8 cellular contexts compared by ENCODE assay signal in genomic region chr10:32446701-32447406, GRCh38. TPM values are rescaled to one million over a fixed set of nuclear protein-coding genes. Genes with fewer than 3 reads are reported as not detected.
DNase-seq lines count a peak whose midpoint lies in the region; ATAC-seq, FAIRE-seq and TF ChIP-seq lines count a peak whose summit lies in the region.

No MANE protein-coding gene starts in this region.

- H3K27ac ChIP-seq in H1 (ENCODE audit: low read depth, low read length) = no peak overlapping the region
- peak overlapping the region; percentile 94 for H3K27ac ChIP-seq in mesodermal cell (ENCODE audit: low read depth, low read length, severe bottlenecking)
- peak overlapping the region; percentile 98 for H3K27ac ChIP-seq in uterus

- H3K4me3 ChIP-seq in H1 (ENCODE audit: extremely low read depth in 1 of 4, insufficient read depth in 2 of 4, low read depth in 3 of 4, low read length in 4 of 4) (peak overlapping the region; percentile 78 to 93 (median 86)), mesodermal cell (ENCODE audit: extremely low read depth, insufficient read depth, low read length, poor library complexity, severe bottlenecking) (peak overlapping the region; percentile 53), uterus (peak overlapping the region; percentile 71 to 81)

- H3K4me1 ChIP-seq in H1 (replicated peaks in 1 of 4; ENCODE audit: control insufficient read depth in 3 of 4, insufficient read depth in 4 of 4, low read length in 3 of 4) = no peaks in the 10 kb centered on the region
- no peaks in the 10 kb centered on the region for H3K4me1 ChIP-seq in mesodermal cell (ENCODE audit: control insufficient read depth, insufficient read depth, low read length, poor library complexity, severe bottlenecking)
- H3K4me1 ChIP-seq in uterus = no peaks in the 10 kb centered on the region

- H3K14ac ChIP-seq in H1 (ENCODE audit: insufficient read length) = no peak overlapping the region

- intact Hi-C loops in uterus (cut with DNase I; ENCODE audit: low total_unique reads) = no loop called here

- 51% methylated on average over 11 of the region's 12 CpGs; no CpG with 5 or more reads in 1 of the 2 experiments for WGBS in H1 (ENCODE audit: extremely low coverage in 1 of 2, insufficient coverage in 1 of 2, insufficient read length in 1 of 2, insufficient replicate concordance in 2 of 2, low coverage in 1 of 2, low lambda C conversion rate in 2 of 2, missing lambda C conversion rate in 1 of 2), 2 experiments
- 47 to 65% methylated on average over 6 of the region's 12 CpGs for whole genome bisulfite sequencing in mesodermal cell (ENCODE audit: insufficient coverage in 2 of 2), 2 experiments

- H2BK20ac ChIP-seq in H1 (ENCODE audit: low read length) = no peak overlapping the region

- H3K27me3 ChIP-seq in H1 (replicated peaks in 1 of 4; ENCODE audit: control insufficient read depth in 3 of 4, extremely low read depth in 1 of 4, insufficient read depth in 3 of 4, low read length in 3 of 4) (no peaks in the 10 kb centered on the region), uterus (no peaks in the 10 kb centered on the region)

- no peak overlapping the region for H2AK5ac ChIP-seq in H1 (ENCODE audit: low read depth, low read length)

- no peaks in the 10 kb centered on the region for H3K79me2 ChIP-seq in H1 (ENCODE audit: control insufficient read depth in 1 of 2, insufficient read depth in 2 of 2, low read length in 2 of 2)

- POLR2A ChIA-PET in H1 (lab: Charles Lee; ENCODE audit: partially characterized antibody) = no interaction called here

- H3K18ac ChIP-seq in H1 (ENCODE audit: extremely low read depth, low read length) = peak overlapping the region; percentile 65; the same call in 1 of the 2 replicates

- TF ChIP-seq RAD21 in H1 (IDR thresholded peaks at IDR 0.05 in 1 of 2, conservative IDR thresholded peaks at IDR 0.05 in 1 of 2; ENCODE audit: low read depth in 2 of 2, low read length in 2 of 2) = no peak

- H3K9me3 ChIP-seq in H1 (ENCODE audit: insufficient read depth in 2 of 2, low read depth in 1 of 2, low read length in 1 of 2) (no peaks in the 10 kb centered on the region), mesodermal cell (ENCODE audit: control insufficient read depth, low read length) (no peaks in the 10 kb centered on the region), uterus (no peaks in the 10 kb centered on the region)

- peak overlapping the region; percentile 52 for H4K91ac ChIP-seq in H1 (replicated peaks; ENCODE audit: insufficient read length, low read length)

- H3K36me3 ChIP-seq in H1 (ENCODE audit: control insufficient read depth in 2 of 4, insufficient read depth in 4 of 4, low read length in 3 of 4) (no peaks in the 10 kb centered on the region), mesodermal cell (ENCODE audit: control insufficient read depth, insufficient read depth, low read length) (no peaks in the 10 kb centered on the region), uterus (no peaks in the 10 kb centered on the region)

- peaks cover 4% of the 10 kb centered on the region; the same call in 1 of the 2 replicates for H3K23me2 ChIP-seq in H1 (ENCODE audit: low read depth, low read length)

- no peaks in the 10 kb centered on the region for H3K79me1 ChIP-seq in H1 (ENCODE audit: low read depth, low read length)

- peak overlapping the region; percentile 98 for H2AFZ ChIP-seq in H1 (ENCODE audit: low read length)

- no peaks in the 10 kb centered on the region for H4K20me1 ChIP-seq in H1 (replicated peaks in 1 of 2; ENCODE audit: control insufficient read depth in 1 of 2, insufficient read depth in 2 of 2, low read length in 2 of 2)

- H3K4ac ChIP-seq in H1 (replicated peaks; ENCODE audit: insufficient read length, low read depth, low read length) = no peak overlapping the region

- no peak for TF ChIP-seq POLR2A in H1 (IDR thresholded peaks at IDR 0.05; ENCODE audit: control extremely low read depth in 1 of 2, low read depth in 2 of 2, low read length in 2 of 2)
- no peak for TF ChIP-seq POLR2A in uterus (IDR thresholded peaks at IDR 0.05)

- no peak overlapping the region for H4K5ac ChIP-seq in H1 (ENCODE audit: insufficient read length, low read depth, low read length)

- no peak overlapping the region for H2BK12ac ChIP-seq in H1 (ENCODE audit: low read depth, low read length)

- DNase-seq in CD1c-positive myeloid dendritic cell (ENCODE audit: extremely low spot score) = peak; percentile 7
- DNase-seq in SHP77 (lab: John Stamatoyannopoulos, UW) = peak; percentile 6 to 21
- no peak for DNase-seq in H1 (ENCODE audit: low read depth in 1 of 2, low spot score in 2 of 2)
- no peak for DNase-seq in uterus
- DNase-seq in HK-2 (ENCODE audit: unreplicated experiment) = no peak

- peak overlapping the region; percentile 80 to 87 for H3K4me2 ChIP-seq in H1 (ENCODE audit: insufficient read depth in 1 of 2, low read depth in 2 of 2, low read length in 2 of 2)

- CTCF ChIA-PET in H1 (lab: Charles Lee; ENCODE audit: partially characterized antibody) = no interaction called here

- H4K8ac ChIP-seq in H1 (ENCODE audit: extremely low read depth, insufficient read depth, low read length) = no peak overlapping the region

- ATAC-seq in GM21717 (IDR thresholded peaks at IDR 0.05; ENCODE audit: unreplicated experiment) (peak; percentile 1), GM21786 (IDR thresholded peaks at IDR 0.05; ENCODE audit: unreplicated experiment) (no peak)

- H2BK5ac ChIP-seq in H1 (ENCODE audit: low read depth, low read length) = no peak overlapping the region

- TF ChIP-seq CTCF in H1 (IDR thresholded peaks at IDR 0.05; ENCODE audit: control extremely low read depth in 1 of 3, insufficient read depth in 1 of 3, low read depth in 1 of 3, low read length in 3 of 3) (no peak), uterus (IDR thresholded peaks at IDR 0.05) (no peak)

- no peak overlapping the region for H2BK120ac ChIP-seq in H1 (replicated peaks; ENCODE audit: low read depth, low read length)

- no peak overlapping the region for H3K23ac ChIP-seq in H1 (ENCODE audit: insufficient read length)

- TF ChIP-seq EP300 in H1 (IDR thresholded peaks at IDR 0.05; ENCODE audit: borderline replicate concordance in 1 of 2, low read depth in 2 of 2, low read length in 2 of 2) = no peak

- H3K56ac ChIP-seq in H1 (replicated peaks; ENCODE audit: insufficient read length, low read depth, low read length) = no peak overlapping the region

- no peak overlapping the region for H2BK15ac ChIP-seq in H1 (ENCODE audit: low read length)

- peak overlapping the region in 2 of 4 experiments; percentile 68 to 89; a peak in 3 of 7 replicates for H3K9ac ChIP-seq in H1 (replicated peaks in 1 of 4; ENCODE audit: extremely low read depth in 1 of 4, low read depth in 3 of 4, low read length in 3 of 4)

- FAIRE-seq in H1 (lab: Jason Lieb, UNC) = no peak

TF ChIP-seq in H1, 55 proteins besides CTCF, POLR2A, EP300 and RAD21 (continues in another document):
- TF ChIP-seq CHD2 (IDR thresholded peaks at IDR 0.05; ENCODE audit: low read length) (no peak), SRF (IDR thresholded peaks at IDR 0.05; ENCODE audit: low read depth, low read length) (no peak)

RNA-seq across cellular contexts. Expression of gene CCDC7, which starts 0.9 kb away (rescaled TPM):
- 0.46 and 0.74 TPM in 2 replicates for total RNA-seq in H1 (2021; fragmentation: NEBNext Ultra II Directional; extraction: Animal tissue kit (Norgen Biotek cat#: 25700))
- 0.14 and 0.18 TPM in 2 replicates for polyA plus RNA-seq in H1 (2011; rRNA removed)
- polyA plus RNA-seq in H1 (2011; cell fraction: cytosol; rRNA removed) = 0.14 TPM
- 0.53 TPM for polyA plus RNA-seq in H1 (2011; cell fraction: nucleus; rRNA removed)
- 0.19 to 0.77 TPM (median 0.27 TPM) in 4 replicates for polyA plus RNA-seq in H1 (2012, experiment 1 of 2)
- polyA plus RNA-seq in H1 (2012, experiment 2 of 2) = 0.42 TPM
- 0.73 TPM for polyA plus RNA-seq in H1 (2013, experiment 1 of 2)
- 0.46 TPM for polyA plus RNA-seq in H1 (2013, experiment 2 of 2)
- polyA minus RNA-seq in H1 (2011; rRNA and poly(A)+ RNA removed) = 0.35 and 1.00 TPM in 2 replicates
- polyA minus RNA-seq in H1 (2011; cell fraction: cytosol; rRNA and poly(A)+ RNA removed) = not detected
- 2.3 TPM for polyA minus RNA-seq in H1 (2011; cell fraction: nucleus; rRNA and poly(A)+ RNA removed)
- 1.6 TPM for polyA plus RNA-seq in mesodermal cell (2013, experiment 1 of 2)
- 2.1 TPM for polyA plus RNA-seq in mesodermal cell (2013, experiment 2 of 2)
- 100 to 1,000 TPM in 2 of 4 donors, 10 to 100 TPM in 2; 34.1 to 114 (median 93.6) TPM for total RNA-seq in uterus

Comparison
In these comparisons a context has a peak if more than half of its experiments do, and no peak if none do; other contexts are left out.
1. DNase-seq: peak in CD1c-positive myeloid dendritic cell (single experiment) and SHP77 (2 of 2); none in H1 (0 of 2), uterus (0 of 2) and HK-2 (single experiment).
2. RNA of gene CCDC7, which starts 0.9 kb away (total RNA-seq): 34.1 to 114 TPM in uterus; 0.46 to 0.74 TPM in H1; every median in the first group is over 10 times any median in the second.
3. Peak in every context shown above with its lines, with median percentiles within 50 percentile points of each other: H3K4me3 ChIP-seq.